36 cellular contexts compared by ENCODE assay signal in the genomic region with DNA sequence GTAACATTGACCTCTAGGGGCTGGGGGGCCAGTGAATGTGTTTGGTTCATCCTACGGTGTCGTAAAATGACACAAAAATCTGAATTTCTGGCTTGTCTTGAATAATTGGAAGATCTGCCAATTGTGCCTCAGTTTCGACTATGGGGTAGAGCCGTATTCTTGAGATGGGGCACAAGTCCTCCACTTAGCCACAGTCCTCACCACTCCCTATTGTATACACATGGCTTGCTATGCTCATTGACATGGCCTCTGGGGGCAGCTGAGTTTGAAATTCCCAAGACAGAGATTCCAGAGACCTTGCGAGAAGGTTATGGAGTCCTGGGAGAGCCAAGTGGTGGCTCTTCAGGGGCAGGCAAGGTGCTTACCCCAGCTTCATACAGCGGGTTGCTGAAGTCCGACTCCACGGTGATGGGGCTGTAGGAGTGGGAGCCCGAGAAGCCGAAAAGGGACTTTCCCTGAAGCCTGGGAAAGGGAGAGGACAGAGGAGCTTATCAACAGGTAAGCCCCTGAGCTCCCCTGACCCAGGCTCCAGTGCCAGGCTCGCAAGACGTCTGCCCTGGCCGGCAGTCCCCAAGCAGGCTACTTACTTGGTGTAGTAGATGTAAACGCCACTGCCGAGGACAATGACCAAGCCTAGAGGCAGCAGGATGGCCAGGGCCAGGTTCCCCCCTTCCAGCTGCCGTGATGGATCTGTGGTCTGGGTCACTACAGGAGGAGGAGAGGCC. TPM values are rescaled to one million over a fixed set of nuclear protein-coding genes. Genes with fewer than 3 reads are reported as not detected.
"Had no signal": no experiment of that assay in that cellular context is flagged by ENCODE, and none has a peak within 500 bp of the region (broad histone marks: within the 10 kb centered on the region; RNA-seq: fewer than 3 reads in every experiment).

No MANE protein-coding gene starts in this region.

- H3K4me3 Mint-ChIP-seq: activated B cell treated with CpG ODN at 0.5 μM for 24 hours; activated CD4-positive, alpha-beta memory T cell treated with anti-CD3 and anti-CD28 coated beads for 36 hours; activated CD4-positive, alpha-beta T cell treated with anti-CD3 and anti-CD28 coated beads, Interleukin-2, amount 10 ng/mL, durations not matched to agents 24 days and 14 days; activated CD8-positive, alpha-beta T cell treated with anti-CD3 and anti-CD28 coated beads for 36 hours; activated naive CD4-positive, alpha-beta T cell treated with anti-CD3 and anti-CD28 coated beads for 36 hours; activated naive CD8-positive, alpha-beta T cell treated with anti-CD3 and anti-CD28 coated beads for 36 hours; activated T-cell treated with anti-CD3 and anti-CD28 coated beads, Interleukin-2, amount 50 U/mL, for 4 hours; activated T-cell treated with anti-CD3 and anti-CD28 coated beads, Interleukin-2, amount 50 U/mL, for 72 hours; activated T-helper 1 cell treated with anti-CD3 and anti-CD28 coated beads, Interleukin-12 subunit alpha, Interleukin-12 subunit beta, Interleukin-2, Interleukin-4 antibody, amounts not matched to agents 30 ng/mL and 10 ng/mL and 1 ng/mL, durations not matched to agents 14 hours and 24 hours and 36 hours; activated T-helper 17 cell treated with anti-CD3 and anti-CD28 coated beads, Interleukin-2, amount 50 U/mL, for 72 hours; T-helper 2 cell treated with Interferon-gamma antibody and Interleukin-4, amounts not matched to agents 5 μg/mL and 100 μg/mL, for 36 hours had no signal

- H3K4me3 ChIP-seq: adrenal gland, body of pancreas, breast epithelium had no signal

- ATAC-seq: activated CD8-positive, alpha-beta T cell treated with anti-CD3 and anti-CD28 coated beads for 36 hours; activated naive CD4-positive, alpha-beta T cell treated with anti-CD3 and anti-CD28 coated beads, Interleukin-2, amount 50 U/mL, for 72 hours; activated T-cell treated with anti-CD3 and anti-CD28 coated beads, Interleukin-2, amount 50 U/mL, for 4 hours; activated T-cell treated with anti-CD3 and anti-CD28 coated beads, Interleukin-2, amount 50 U/mL, for 72 hours; activated T-helper 17 cell treated with anti-CD3 and anti-CD28 coated beads, Interleukin-2, amount 50 U/mL, for 72 hours; body of pancreas had no signal

- H3K4me1 ChIP-seq: body of pancreas, breast epithelium had no signal

- H3K27me3 ChIP-seq: adrenal gland, body of pancreas had no signal

- H3K4me1 Mint-ChIP-seq: activated naive CD8-positive, alpha-beta T cell treated with anti-CD3 and anti-CD28 coated beads for 36 hours had no signal

- H3K27ac Mint-ChIP-seq: activated B cell treated with CpG ODN at 0.5 μM for 24 hours; activated CD4-positive, alpha-beta memory T cell treated with anti-CD3 and anti-CD28 coated beads for 36 hours; activated CD4-positive, alpha-beta T cell treated with anti-CD3 and anti-CD28 coated beads, Interleukin-2, amount 10 ng/mL, durations not matched to agents 24 days and 14 days; activated CD8-positive, alpha-beta T cell treated with anti-CD3 and anti-CD28 coated beads for 36 hours; activated naive CD4-positive, alpha-beta T cell treated with anti-CD3 and anti-CD28 coated beads for 36 hours; activated naive CD4-positive, alpha-beta T cell treated with anti-CD3 and anti-CD28 coated beads, Interleukin-2, amount 50 U/mL, for 72 hours; activated naive CD8-positive, alpha-beta T cell treated with anti-CD3 and anti-CD28 coated beads for 36 hours; activated T-cell treated with anti-CD3 and anti-CD28 coated beads, Interleukin-2, amount 50 U/mL, for 72 hours; activated T-helper 1 cell treated with anti-CD3 and anti-CD28 coated beads, Interleukin-12 subunit alpha, Interleukin-12 subunit beta, Interleukin-2, Interleukin-4 antibody, amounts not matched to agents 30 ng/mL and 10 ng/mL and 1 ng/mL, durations not matched to agents 14 hours and 24 hours and 36 hours; activated T-helper 17 cell treated with anti-CD3 and anti-CD28 coated beads, Interleukin-2, amount 50 U/mL, for 72 hours; T-helper 2 cell treated with Interferon-gamma antibody and Interleukin-4, amounts not matched to agents 5 μg/mL and 100 μg/mL, for 36 hours had no signal

- H3K36me3 ChIP-seq: adrenal gland, brain microvascular endothelial cell, breast epithelium had no signal

- H3K9me3 ChIP-seq: adrenal gland, body of pancreas, breast epithelium had no signal

- H3K9me3 Mint-ChIP-seq: activated B cell treated with CpG ODN at 0.5 μM for 24 hours; activated CD4-positive, alpha-beta memory T cell treated with anti-CD3 and anti-CD28 coated beads for 36 hours; activated CD4-positive, alpha-beta T cell treated with anti-CD3 and anti-CD28 coated beads, Interleukin-2, amount 10 ng/mL, durations not matched to agents 24 days and 14 days; activated CD8-positive, alpha-beta T cell treated with anti-CD3 and anti-CD28 coated beads for 36 hours; activated naive CD4-positive, alpha-beta T cell treated with anti-CD3 and anti-CD28 coated beads for 36 hours; activated naive CD4-positive, alpha-beta T cell treated with anti-CD3 and anti-CD28 coated beads, Interleukin-2, amount 50 U/mL, for 72 hours; activated naive CD8-positive, alpha-beta T cell treated with anti-CD3 and anti-CD28 coated beads for 36 hours; activated T-cell treated with anti-CD3 and anti-CD28 coated beads, Interleukin-2, amount 50 U/mL, for 4 hours; activated T-cell treated with anti-CD3 and anti-CD28 coated beads, Interleukin-2, amount 50 U/mL, for 72 hours; activated T-helper 1 cell treated with anti-CD3 and anti-CD28 coated beads, Interleukin-12 subunit alpha, Interleukin-12 subunit beta, Interleukin-2, Interleukin-4 antibody, amounts not matched to agents 30 ng/mL and 10 ng/mL and 1 ng/mL, durations not matched to agents 14 hours and 24 hours and 36 hours; activated T-helper 17 cell treated with anti-CD3 and anti-CD28 coated beads, Interleukin-2, amount 50 U/mL, for 72 hours; T-helper 2 cell treated with Interferon-gamma antibody and Interleukin-4, amounts not matched to agents 5 μg/mL and 100 μg/mL, for 36 hours had no signal

- DNase-seq: activated B cell treated with CpG ODN at 0.5 μM for 24 hours; activated CD4-positive, alpha-beta memory T cell treated with anti-CD3 and anti-CD28 coated beads for 36 hours; activated CD4-positive, alpha-beta T cell treated with anti-CD3 and anti-CD28 coated beads for 4 hours; activated CD4-positive, alpha-beta T cell treated with anti-CD3 and anti-CD28 coated beads, Interleukin-2, amount 10 ng/mL, durations not matched to agents 24 days and 14 days; activated CD4-positive, alpha-beta T cell treated with anti-CD3 and anti-CD28 coated beads, Interleukin-2, amount 50 U/mL, for 1 hour; activated CD4-positive, alpha-beta T cell treated with anti-CD3 and anti-CD28 coated beads, Interleukin-2, amount 50 U/mL, for 4 hours; activated CD4-positive, CD25-positive, alpha-beta regulatory T cell treated with anti-CD3 and anti-CD28 coated beads, Interleukin-2, amount 50 U/mL, for 72 hours; activated CD8-positive, alpha-beta memory T cell treated with anti-CD3 and anti-CD28 coated beads, Interleukin-2, amount 50 U/mL, for 4 hours; activated CD8-positive, alpha-beta T cell treated with anti-CD3 and anti-CD28 coated beads for 36 hours; activated effector memory CD4-positive, alpha-beta T cell treated with anti-CD3 and anti-CD28 coated beads, Interleukin-2, amount 50 U/mL, for 16 hours; activated gamma-delta T cell treated with Interleukin-2 at 50 U/mL for 16 hours; activated naive CD4-positive, alpha-beta T cell; activated naive CD4-positive, alpha-beta T cell treated with anti-CD3 and anti-CD28 coated beads for 36 hours; activated naive CD4-positive, alpha-beta T cell treated with anti-CD3 and anti-CD28 coated beads, Interleukin-2, amount 50 U/mL, for 16 hours; activated naive CD8-positive, alpha-beta T cell treated with anti-CD3 and anti-CD28 coated beads for 36 hours; activated T-cell treated with anti-CD3 and anti-CD28 coated beads for 4 hours; activated T-cell treated with anti-CD3 and anti-CD28 coated beads, Interleukin-2, amount 50 U/mL, for 1 hour; activated T-cell treated with anti-CD3 and anti-CD28 coated beads, Interleukin-2, amount 50 U/mL, for 4 hours; activated T-cell treated with anti-CD3 and anti-CD28 coated beads, Interleukin-2, amount 50 U/mL, for 72 hours; adrenal gland; amniotic stem cell; aorta; body of pancreas; brain microvascular endothelial cell; central memory CD4-positive, alpha-beta T cell; T-helper 2 cell; T-helper 9 cell had no signal

- FAIRE-seq: astrocyte, colon, TTC549 had no signal

- H3K36me3 Mint-ChIP-seq: activated CD4-positive, alpha-beta memory T cell treated with anti-CD3 and anti-CD28 coated beads for 36 hours; activated naive CD4-positive, alpha-beta T cell treated with anti-CD3 and anti-CD28 coated beads, Interleukin-2, amount 50 U/mL, for 72 hours; activated naive CD8-positive, alpha-beta T cell treated with anti-CD3 and anti-CD28 coated beads for 36 hours had no signal

- H3K27ac ChIP-seq: adrenal gland, body of pancreas, brain microvascular endothelial cell, breast epithelium, VCaP had no signal

RNA-seq across cellular contexts. Expression of a gene that starts 27.4 kb away (rescaled TPM):
- total RNA-seq: activated B cell treated with CpG ODN at 0.5 μM for 24 hours had no signal

RNA-seq across cellular contexts. Expression of a gene that starts 28.3 kb away (rescaled TPM):
- total RNA-seq: activated B cell treated with CpG ODN at 0.5 μM for 24 hours had no signal
